11 cellular contexts compared by ENCODE assay signal in the genomic region with DNA sequence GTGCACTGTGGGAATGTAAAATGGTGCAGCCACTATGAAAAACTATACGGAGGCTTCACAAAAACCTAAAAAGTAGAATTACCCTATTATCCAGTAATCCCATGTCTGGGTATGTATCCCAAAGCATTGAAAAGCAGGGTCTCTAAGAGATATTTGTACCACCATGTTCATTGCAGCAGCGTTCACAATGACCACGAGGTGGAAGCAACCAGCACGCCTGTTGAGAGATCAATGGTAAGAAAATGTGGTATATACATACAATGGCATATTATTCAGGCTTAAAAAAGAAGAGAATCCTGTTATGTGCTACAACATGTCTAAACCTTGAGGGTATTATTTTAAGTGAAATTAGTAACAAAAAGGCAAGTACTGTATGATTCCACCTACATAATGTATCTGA. TPM values are rescaled to one million over a fixed set of nuclear protein-coding genes. Genes with fewer than 3 reads are reported as not detected.
DNase-seq lines count a peak whose midpoint lies in the region; ATAC-seq, FAIRE-seq and TF ChIP-seq lines count a peak whose summit lies in the region.
"Had no signal": no experiment of that assay in that cellular context is flagged by ENCODE, and none has a peak within 500 bp of the region (broad histone marks: within the 10 kb centered on the region; RNA-seq: fewer than 3 reads in every experiment).

No MANE protein-coding gene starts in this region.

- WGBS in K562 (ENCODE audit: insufficient coverage, low coverage, missing lambda C conversion rate) = 48% methylated on average over 4 of the region's 4 CpGs
- 79% methylated on average over 4 of the region's 4 CpGs for WGBS in smooth muscle cell (ENCODE audit: low lambda C conversion rate)

- no peak for ATAC-seq in activated CD8-positive, alpha-beta memory T cell treated with anti-CD3 and anti-CD28 coated beads, Interleukin-2, amount 10 ng/mL, durations not matched to agents 7 days and 5 days
- ATAC-seq in K562 = peak; percentile 51
- no peak for ATAC-seq in GM21825 (IDR thresholded peaks at IDR 0.05; ENCODE audit: unreplicated experiment)
- no peak for ATAC-seq in HG03457 (IDR thresholded peaks at IDR 0.05; ENCODE audit: unreplicated experiment)

- H3K36me3 ChIP-seq in K562 (ENCODE audit: control insufficient read depth, insufficient read depth, low read length) (peaks cover 23% of the 10 kb centered on the region; the same call in 2 of the 3 replicates), smooth muscle cell (ENCODE audit: low read depth) (no peaks in the 10 kb centered on the region)

- no peak for DNase-seq in activated CD8-positive, alpha-beta memory T cell treated with anti-CD3 and anti-CD28 coated beads, Interleukin-2, amount 10 ng/mL, durations not matched to agents 7 days and 5 days
- DNase-seq in activated CD8-positive, alpha-beta memory T cell treated with anti-CD3 and anti-CD28 coated beads, Interleukin-2, amount 50 U/mL, for 48 hours = no peak
- DNase-seq in NCI-H69 (lab: John Stamatoyannopoulos, UW) = peak; percentile 51
- DNase-seq in K562 (ENCODE audit: extremely low read depth in 1 of 4, low spot score in 3 of 4) = peak in 3 of 4 experiments; percentile 17 to 37 (median 19)
- DNase-seq in smooth muscle cell (lab: John Stamatoyannopoulos, UW; ENCODE audit: unreplicated experiment) = no peak
- DNase-seq in NCI-H2081 treated with DMSO at 0.1 percent for 48 hours (lab: John Stamatoyannopoulos, UW) = no peak
- DNase-seq: AML-193, IMR-90, transverse colon had no signal

- H3K27ac ChIP-seq in K562 (ENCODE audit: extremely low read depth, low read depth, low read length) = no peak overlapping the region
- no peak overlapping the region for H3K27ac ChIP-seq in smooth muscle cell (ENCODE audit: low read depth)

- H3K9me1 ChIP-seq in K562 (ENCODE audit: control insufficient read depth, insufficient read depth, low read length) = no peaks in the 10 kb centered on the region

- peaks cover 3% of the 10 kb centered on the region for H3K9me3 Mint-ChIP-seq in activated CD8-positive, alpha-beta memory T cell treated with anti-CD3 and anti-CD28 coated beads, Interleukin-2, amount 10 ng/mL, durations not matched to agents 7 days and 5 days (ENCODE audit: low read depth)

- H3K4me1 Mint-ChIP-seq in activated CD8-positive, alpha-beta memory T cell treated with anti-CD3 and anti-CD28 coated beads, Interleukin-2, amount 10 ng/mL, durations not matched to agents 7 days and 5 days = peaks cover 34% of the 10 kb centered on the region

- TF ChIP-seq RAD21 in K562 (CRISPR knock-in tag; conservative IDR thresholded peaks at IDR 0.05 in 1 of 2, IDR thresholded peaks at IDR 0.05 in 1 of 2) = peak; percentile 13 to 43; a peak in 2 of 4 replicates

- no peak overlapping the region for H3K9ac ChIP-seq in K562 (ENCODE audit: insufficient read depth in 1 of 2, low read depth in 2 of 2, low read length in 2 of 2)
- H3K9ac ChIP-seq in smooth muscle cell (ENCODE audit: low read depth) = no peak overlapping the region

- BruUV-seq in K562 (replicated peaks; lab: Mats Ljungman, UMichigan) = no TSS peak

- in situ Hi-C loops in K562 (cut with MboI) = no loop called here

- TF ChIP-seq CTCF in K562 (IDR thresholded peaks at IDR 0.05 in 2 of 3, conservative IDR thresholded peaks at IDR 0.05 in 1 of 3; ENCODE audit: insufficient read depth in 2 of 3, low read depth in 1 of 3, low read length in 3 of 3) (peak; percentile 44 to 50 (median 48); a peak in 4 of 6 replicates), smooth muscle cell (IDR thresholded peaks at IDR 0.05; ENCODE audit: borderline replicate concordance, insufficient read depth, poor library complexity, severe bottlenecking) (no peak)

- H3K4me2 ChIP-seq in K562 (ENCODE audit: insufficient read depth, low read length) = peak overlapping the region; percentile 92
- peak overlapping the region; percentile 88 for H3K4me2 ChIP-seq in smooth muscle cell

- peak; percentile 78 for FAIRE-seq in K562 (lab: Jason Lieb, UNC)

- TF ChIP-seq POLR2A in K562 (conservative IDR thresholded peaks at IDR 0.05) = no peak

- peaks cover 19% of the 10 kb centered on the region for H3K36me3 Mint-ChIP-seq in activated CD8-positive, alpha-beta memory T cell treated with anti-CD3 and anti-CD28 coated beads, Interleukin-2, amount 10 ng/mL, durations not matched to agents 7 days and 5 days

- H3K4me3 ChIP-seq in K562 (no peak overlapping the region), smooth muscle cell (no peak overlapping the region)

- no peaks in the 10 kb centered on the region for H3F3A ChIP-seq in smooth muscle cell (ENCODE audit: low read depth)

- POLR2A ChIA-PET in K562 (lab: Yijun Ruan, JAX) = no interaction called here

- H3K79me2 ChIP-seq in K562 (ENCODE audit: control insufficient read depth, insufficient read depth, low read length) (peaks cover 35% of the 10 kb centered on the region), smooth muscle cell (ENCODE audit: low read depth) (peaks cover 20% of the 10 kb centered on the region)

- intact Hi-C loops in K562 (cut with micrococcal nuclease) = loop anchor here (2.0 to 5.0 kb wide), 3 partner anchors 67 to 398 kb away; no protein-coding TSS in a partner anchor

- H3K9me3 ChIP-seq in K562 (replicated peaks; ENCODE audit: control insufficient read depth, insufficient read depth, low read depth, low read length) (no peaks in the 10 kb centered on the region), smooth muscle cell (replicated peaks; ENCODE audit: low read depth) (no peaks in the 10 kb centered on the region)
- H3K9me3 ChIP-seq: transverse colon had no signal

- no peaks in the 10 kb centered on the region for H4K20me1 ChIP-seq in K562 (replicated peaks; ENCODE audit: control insufficient read depth, insufficient read depth, low read length)
- no peaks in the 10 kb centered on the region for H4K20me1 ChIP-seq in smooth muscle cell (ENCODE audit: low read depth)

- H3K4me1 ChIP-seq in K562 (replicated peaks in 1 of 2; ENCODE audit: control insufficient read depth in 2 of 2, insufficient read depth in 2 of 2, low read length in 2 of 2) (peaks cover 0 to 10% of the 10 kb centered on the region in 2 experiments; a peak in 2 of 5 replicates), smooth muscle cell (ENCODE audit: low read depth) (peaks cover 7% of the 10 kb centered on the region)

- H3K27ac Mint-ChIP-seq in activated CD8-positive, alpha-beta memory T cell treated with anti-CD3 and anti-CD28 coated beads, Interleukin-2, amount 10 ng/mL, durations not matched to agents 7 days and 5 days = no peak overlapping the region

- H3K27me3 ChIP-seq in K562 (ENCODE audit: control insufficient read depth in 2 of 2, insufficient read depth in 2 of 2, low read length in 2 of 2) (no peaks in the 10 kb centered on the region), smooth muscle cell (ENCODE audit: low read depth) (no peaks in the 10 kb centered on the region)
- H3K27me3 ChIP-seq: transverse colon had no signal

- CTCF ChIA-PET in activated CD8-positive, alpha-beta memory T cell treated with anti-CD3 and anti-CD28 coated beads, Interleukin-2, amount 10 ng/mL, durations not matched to agents 7 days and 5 days (lab: Charles Lee) = no interaction called here
- CTCF ChIA-PET in K562 (lab: Yijun Ruan, JAX; ENCODE audit: low intra/inter-chr PET ratio) = interaction anchor here (1.6 kb wide), 1 partner anchor 66 kb away, joined by 3 read pairs; no protein-coding TSS in a partner anchor

- peak overlapping the region; percentile 96 for H2AFZ ChIP-seq in K562 (ENCODE audit: low read depth, low read length)
- peak overlapping the region; percentile 94 for H2AFZ ChIP-seq in smooth muscle cell (ENCODE audit: low read depth)

- H3K27me3 Mint-ChIP-seq in activated CD8-positive, alpha-beta memory T cell treated with anti-CD3 and anti-CD28 coated beads, Interleukin-2, amount 10 ng/mL, durations not matched to agents 7 days and 5 days = peaks cover 18% of the 10 kb centered on the region

- no peak for TF ChIP-seq EP300 in K562 (IDR thresholded peaks at IDR 0.05; ENCODE audit: low read length)

- peak overlapping the region; percentile 83 for H3K4me3 Mint-ChIP-seq in activated CD8-positive, alpha-beta memory T cell treated with anti-CD3 and anti-CD28 coated beads, Interleukin-2, amount 10 ng/mL, durations not matched to agents 7 days and 5 days

RNA-seq across cellular contexts. Expression of a gene that starts 0.9 kb away (rescaled TPM):
- total RNA-seq in activated CD8-positive, alpha-beta memory T cell treated with anti-CD3 and anti-CD28 coated beads, Interleukin-2, amount 10 ng/mL, durations not matched to agents 7 days and 5 days = 10 to 100 TPM; 16.1 to 21.2 TPM
- total RNA-seq in K562 (2011; cell fraction: chromatin; rRNA removed; ENCODE audit: low replicate concordance) = 13.1 and 19.3 TPM in 2 replicates
- total RNA-seq in K562 (2011; cell fraction: nucleolus; rRNA removed) = 5.2 and 7.5 TPM in 2 replicates
- total RNA-seq in K562 (2011; cell fraction: nucleoplasm; rRNA removed) = 11.4 and 18.4 TPM in 2 replicates
- total RNA-seq in K562 (2014; rRNA removed) (36.2 and 38.5 TPM in 2 replicates), K562 (2014; rRNA removed; fragmentation: Illumina TruSeq; extraction: Trizol) (39.9 and 43.8 TPM in 2 replicates), K562 (2015; rRNA removed; fragmentation: Illumina TruSeq; extraction: Trizol) (30.3 and 32.0 TPM in 2 replicates), K562 (2021) (32.7 and 35.1 TPM in 2 replicates), smooth muscle cell (2.7 and 8.1 TPM in 2 replicates)
- polyA plus RNA-seq in K562 (2011; rRNA removed) (14.7 and 19.4 TPM in 2 replicates), K562 (2014; fragmentation: Illumina TruSeq; extraction: Trizol) (33.4 and 37.9 TPM in 2 replicates), K562 (2014; fragmentation: Nextera tagmentation; extraction: Ambion mirVana) (100 to 1,000 TPM in 1 of 2 experiments, 10 to 100 TPM in 1; 98.7 to 108 TPM), K562 (2014; rRNA removed) (19.7 and 22.3 TPM in 2 replicates), smooth muscle cell (17.4 and 18.9 TPM in 2 replicates)
- polyA plus RNA-seq in K562 (2011; cell fraction: cytosol; rRNA removed) = 9.1 and 12.6 TPM in 2 replicates
- 3.9 and 4.9 TPM in 2 replicates for polyA plus RNA-seq in K562 (2011; cell fraction: nucleus; rRNA removed)
- 25.7 and 49.8 TPM in 2 replicates for polyA plus RNA-seq in K562 (2012)
- polyA minus RNA-seq in K562 (2011; rRNA and poly(A)+ RNA removed) = 12.6 and 14.4 TPM in 2 replicates
- polyA minus RNA-seq in K562 (2011; cell fraction: cytosol; rRNA and poly(A)+ RNA removed) = 2.7 and 13.5 TPM in 2 replicates
- polyA minus RNA-seq in K562 (2011; cell fraction: nucleus; rRNA and poly(A)+ RNA removed) = 7.7 and 9.8 TPM in 2 replicates

RNA-seq across cellular contexts. Expression of a gene that starts 27.1 kb away (rescaled TPM):
- total RNA-seq in activated CD8-positive, alpha-beta memory T cell treated with anti-CD3 and anti-CD28 coated beads, Interleukin-2, amount 10 ng/mL, durations not matched to agents 7 days and 5 days = 10 to 100 TPM in 1 of 2 experiments, 1 to 10 TPM in 1; 6.3 to 14.8 TPM
- total RNA-seq in K562 (2011; cell fraction: chromatin; rRNA removed; ENCODE audit: low replicate concordance) = 0.67 and 2.7 TPM in 2 replicates
- total RNA-seq in K562 (2011; cell fraction: nucleolus; rRNA removed) = 0.13 and 0.33 TPM in 2 replicates
- 0.22 and 0.31 TPM in 2 replicates for total RNA-seq in K562 (2011; cell fraction: nucleoplasm; rRNA removed)
- 0.04 TPM in 1 of 2 replicates, not detected in the other for total RNA-seq in K562 (2014; rRNA removed)
- total RNA-seq in K562 (2014; rRNA removed; fragmentation: Illumina TruSeq; extraction: Trizol) = 0.26 and 0.36 TPM in 2 replicates
- total RNA-seq in K562 (2015; rRNA removed; fragmentation: Illumina TruSeq; extraction: Trizol) = 0.04 and 0.47 TPM in 2 replicates
- total RNA-seq in K562 (2021) = 0.47 and 0.89 TPM in 2 replicates
- 0.07 and 0.24 TPM in 2 replicates for polyA plus RNA-seq in K562 (2011; rRNA removed)
- 0.03 TPM in 1 of 2 replicates, not detected in the other for polyA plus RNA-seq in K562 (2011; cell fraction: cytosol; rRNA removed)
- polyA plus RNA-seq in K562 (2011; cell fraction: nucleus; rRNA removed) = 0.10 and 0.17 TPM in 2 replicates
- polyA plus RNA-seq in K562 (2012) = 0.17 and 0.38 TPM in 2 replicates
- 0.03 and 0.04 TPM in 2 replicates for polyA plus RNA-seq in K562 (2014; fragmentation: Illumina TruSeq; extraction: Trizol)
- polyA plus RNA-seq in K562 (2014; fragmentation: Nextera tagmentation; extraction: Ambion mirVana) = under 1 TPM; 0.01 to 0.08 TPM
- 0.05 and 0.09 TPM in 2 replicates for polyA plus RNA-seq in K562 (2014; rRNA removed)
- 0.60 and 0.87 TPM in 2 replicates for polyA minus RNA-seq in K562 (2011; rRNA and poly(A)+ RNA removed)
- polyA minus RNA-seq in K562 (2011; cell fraction: cytosol; rRNA and poly(A)+ RNA removed) = not detected in 2 replicates
- 0.78 and 1.1 TPM in 2 replicates for polyA minus RNA-seq in K562 (2011; cell fraction: nucleus; rRNA and poly(A)+ RNA removed)
- total RNA-seq in smooth muscle cell = 11.4 and 16.2 TPM in 2 replicates
- polyA plus RNA-seq in smooth muscle cell = 2.6 and 3.0 TPM in 2 replicates

Comparison
In these comparisons a context has a peak if more than half of its experiments do, and no peak if none do; other contexts are left out.
1. DNase-seq: peak in NCI-H69 (single experiment) and K562 (3 of 4); none in activated CD8-positive, alpha-beta memory T cell treated with anti-CD3 and anti-CD28 coated beads, Interleukin-2, amount 10 ng/mL, durations not matched to agents 7 days and 5 days (single experiment), activated CD8-positive, alpha-beta memory T cell treated with anti-CD3 and anti-CD28 coated beads, Interleukin-2, amount 50 U/mL, for 48 hours (single experiment), smooth muscle cell (single experiment) and NCI-H2081 treated with DMSO at 0.1 percent for 48 hours (single experiment).